Comparison of ENCODE assay signal across 22 cellular contexts in genomic region chr10:127186846-127187245, GRCh38. TPM values are rescaled to one million over a fixed set of nuclear protein-coding genes. Genes with fewer than 3 reads are reported as not detected.
"Had no signal": no experiment of that assay in that cellular context is flagged by ENCODE, and none has a peak within 500 bp of the region (broad histone marks: within the 10 kb centered on the region; RNA-seq: fewer than 3 reads in every experiment).

No MANE protein-coding gene starts in this region.

- H3K4me3 ChIP-seq: coronary artery, esophagus muscularis mucosa, gastrocnemius medialis, left ventricle myocardium inferior, lower lobe of right lung, prostate gland, right lobe of liver, suprapubic skin, thyroid gland had no signal

- H3K9me3 ChIP-seq: esophagus muscularis mucosa, gastrocnemius medialis, left ventricle myocardium inferior, lower lobe of right lung, prostate gland, right lobe of liver, suprapubic skin, thyroid gland had no signal

- H3K36me3 Mint-ChIP-seq: naive B cell; stimulated activated effector memory CD8-positive, alpha-beta T cell treated with anti-CD3 and anti-CD28 coated beads, Interleukin-12 subunit alpha, Interleukin-12 subunit beta, amount 100 ng/mL, for 72 hours had no signal

- H2AFZ ChIP-seq: parathyroid adenoma had no signal

- H3K27ac Mint-ChIP-seq: nephron; stimulated activated effector memory CD8-positive, alpha-beta T cell treated with anti-CD3 and anti-CD28 coated beads, Interleukin-12 subunit alpha, Interleukin-12 subunit beta, amount 100 ng/mL, for 72 hours; type B pancreatic cell had no signal

- H3K4me1 Mint-ChIP-seq: naive B cell; nephron; stimulated activated effector memory CD8-positive, alpha-beta T cell treated with anti-CD3 and anti-CD28 coated beads, Interleukin-12 subunit alpha, Interleukin-12 subunit beta, amount 100 ng/mL, for 72 hours had no signal

- DNase-seq: effector memory CD4-positive, alpha-beta T cell; gastrocnemius medialis; islet precursor cell; left ventricle myocardium inferior; lower lobe of right lung; mesendoderm; naive B cell; occipital lobe; right lobe of liver; stimulated activated CD4-positive, alpha-beta T cell treated with anti-CD3 and anti-CD28 coated beads, Interleukin-4, amount 100 ng/mL, for 1 hour; stimulated activated CD8-positive, alpha-beta memory T cell treated with anti-CD3 and anti-CD28 coated beads, Interleukin-4, amount 100 ng/mL, for 48 hours; stimulated activated naive CD8-positive, alpha-beta T cell treated with anti-CD3 and anti-CD28 coated beads, Interleukin-15, Interleukin-2, amounts not matched to agents 100 U/mL and 50 U/mL, for 24 hours; thyroid gland had no signal

- ATAC-seq: gastrocnemius medialis; lower lobe of right lung; right lobe of liver; stimulated activated effector memory CD8-positive, alpha-beta T cell treated with anti-CD3 and anti-CD28 coated beads, Interleukin-12 subunit alpha, Interleukin-12 subunit beta, amount 100 ng/mL, for 72 hours; stimulated activated naive CD8-positive, alpha-beta T cell treated with anti-CD3 and anti-CD28 coated beads, Interleukin-15, Interleukin-2, amounts not matched to agents 100 U/mL and 50 U/mL, for 24 hours had no signal

- H3K4me3 Mint-ChIP-seq: naive B cell; nephron; stimulated activated effector memory CD8-positive, alpha-beta T cell treated with anti-CD3 and anti-CD28 coated beads, Interleukin-12 subunit alpha, Interleukin-12 subunit beta, amount 100 ng/mL, for 72 hours; type B pancreatic cell had no signal

- H3K79me2 ChIP-seq: parathyroid adenoma had no signal

- H3K4me1 ChIP-seq: esophagus muscularis mucosa, gastrocnemius medialis, left ventricle myocardium inferior, lower lobe of right lung, parathyroid adenoma, prostate gland, right lobe of liver, suprapubic skin, thyroid gland had no signal

- H3K9me3 Mint-ChIP-seq: nephron, type B pancreatic cell had no signal

- H3K27me3 ChIP-seq: gastrocnemius medialis, right lobe of liver, suprapubic skin, thyroid gland had no signal

- H3K9ac ChIP-seq: parathyroid adenoma had no signal

- H3K36me3 ChIP-seq: gastrocnemius medialis, left ventricle myocardium inferior, lower lobe of right lung, prostate gland, right lobe of liver, suprapubic skin, thyroid gland had no signal

- H3K27ac ChIP-seq: coronary artery, epithelial cell of prostate, esophagus muscularis mucosa, gastrocnemius medialis, left ventricle myocardium inferior, lower lobe of right lung, parathyroid adenoma, prostate gland, right lobe of liver, suprapubic skin, thyroid gland had no signal

RNA-seq across cellular contexts. Expression of gene INSYN2A, which starts 9.5 kb away (rescaled TPM):
- total RNA-seq: gastrocnemius medialis, left ventricle myocardium inferior, lower lobe of right lung, right lobe of liver had no signal
